Comparison of ENCODE assay signal across 28 cellular contexts in genomic region chr9:109471475-109471874, GRCh38.
"Had no signal": no experiment of that assay in that cellular context is flagged by ENCODE, and none has a peak within 500 bp of the region (broad histone marks: within the 10 kb centered on the region; RNA-seq: fewer than 3 reads in every experiment).

No MANE protein-coding gene starts in this region.

- H3K9me3 Mint-ChIP-seq: activated CD8-positive, alpha-beta T cell treated with anti-CD3 and anti-CD28 coated beads for 36 hours; activated naive CD4-positive, alpha-beta T cell treated with anti-CD3 and anti-CD28 coated beads, Interleukin-2, amount 50 U/mL, for 24 hours; activated naive CD8-positive, alpha-beta T cell treated with anti-CD3 and anti-CD28 coated beads, Interleukin-2, amount 50 U/mL, for 24 hours; activated T-helper 2 cell treated with anti-CD3 and anti-CD28 coated beads, Interferon-gamma antibody, Interleukin-2, Interleukin-4, amounts not matched to agents 10 μg/mL and 5 μg/mL and 100 μg/mL, durations not matched to agents 14 hours and 24 hours and 36 hours; nephron; stimulated activated effector memory CD8-positive, alpha-beta T cell treated with anti-CD3 and anti-CD28 coated beads, Interleukin-12 subunit alpha, Interleukin-12 subunit beta, amount 100 ng/mL, for 72 hours; stimulated activated naive CD8-positive, alpha-beta T cell treated with anti-CD3 and anti-CD28 coated beads, Interleukin-15, amount 100 ng/mL, for 72 hours; WTC11 had no signal

- ATAC-seq: activated CD8-positive, alpha-beta T cell treated with anti-CD3 and anti-CD28 coated beads for 36 hours; activated naive CD8-positive, alpha-beta T cell treated with anti-CD3 and anti-CD28 coated beads, Interleukin-2, amount 50 U/mL, for 24 hours; left lobe of liver; sciatic nerve; stimulated activated effector memory CD8-positive, alpha-beta T cell treated with anti-CD3 and anti-CD28 coated beads, Interleukin-12 subunit alpha, Interleukin-12 subunit beta, amount 100 ng/mL, for 72 hours; stimulated activated naive CD8-positive, alpha-beta T cell treated with anti-CD3 and anti-CD28 coated beads, Interleukin-15, amount 100 ng/mL, for 72 hours; upper lobe of right lung; WTC11 had no signal

- H3K4me1 Mint-ChIP-seq: activated naive CD4-positive, alpha-beta T cell treated with anti-CD3 and anti-CD28 coated beads, Interleukin-2, amount 50 U/mL, for 24 hours; stimulated activated effector memory CD8-positive, alpha-beta T cell treated with anti-CD3 and anti-CD28 coated beads, Interleukin-12 subunit alpha, Interleukin-12 subunit beta, amount 100 ng/mL, for 72 hours had no signal

- H3K27ac ChIP-seq: upper lobe of right lung had no signal

- H3K36me3 Mint-ChIP-seq: activated naive CD4-positive, alpha-beta T cell treated with anti-CD3 and anti-CD28 coated beads, Interleukin-2, amount 50 U/mL, for 24 hours; stimulated activated effector memory CD8-positive, alpha-beta T cell treated with anti-CD3 and anti-CD28 coated beads, Interleukin-12 subunit alpha, Interleukin-12 subunit beta, amount 100 ng/mL, for 72 hours; WTC11 had no signal

- H3K9me3 ChIP-seq: thyroid gland, upper lobe of right lung had no signal

- H3K27me3 ChIP-seq: dorsolateral prefrontal cortex, thyroid gland had no signal

- DNase-seq: activated CD4-positive, alpha-beta T cell treated with anti-CD3 and anti-CD28 coated beads for 1 hour; activated CD4-positive, alpha-beta T cell treated with anti-CD3 and anti-CD28 coated beads, Interleukin-2, amount 50 U/mL, for 1 hour; activated CD8-positive, alpha-beta T cell treated with anti-CD3 and anti-CD28 coated beads for 36 hours; activated naive CD8-positive, alpha-beta T cell treated with anti-CD3 and anti-CD28 coated beads, Interleukin-2, amount 50 U/mL, for 24 hours; activated T-cell treated with anti-CD3 and anti-CD28 coated beads, Interleukin-2, amount 50 U/mL, for 48 hours; amygdala; dorsolateral prefrontal cortex; effector memory CD4-positive, alpha-beta T cell; erythroblast; head of caudate nucleus; kidney glomerular epithelial cell; posterior cingulate gyrus; small intestine; stimulated activated CD4-positive, alpha-beta T cell treated with anti-CD3 and anti-CD28 coated beads, Interleukin-4, amount 100 ng/mL, for 24 hours; stimulated activated naive CD8-positive, alpha-beta T cell treated with anti-CD3 and anti-CD28 coated beads, Interleukin-15, amount 100 ng/mL, for 72 hours; substantia nigra; T-helper 2 cell; thyroid gland; upper lobe of right lung had no signal

- H3K27ac Mint-ChIP-seq: activated CD8-positive, alpha-beta T cell treated with anti-CD3 and anti-CD28 coated beads for 36 hours; activated naive CD4-positive, alpha-beta T cell treated with anti-CD3 and anti-CD28 coated beads, Interleukin-2, amount 50 U/mL, for 24 hours; activated naive CD8-positive, alpha-beta T cell treated with anti-CD3 and anti-CD28 coated beads, Interleukin-2, amount 50 U/mL, for 24 hours; activated T-helper 2 cell treated with anti-CD3 and anti-CD28 coated beads, Interferon-gamma antibody, Interleukin-2, Interleukin-4, amounts not matched to agents 10 μg/mL and 5 μg/mL and 100 μg/mL, durations not matched to agents 14 hours and 24 hours and 36 hours; stimulated activated effector memory CD8-positive, alpha-beta T cell treated with anti-CD3 and anti-CD28 coated beads, Interleukin-12 subunit alpha, Interleukin-12 subunit beta, amount 100 ng/mL, for 72 hours; stimulated activated naive CD8-positive, alpha-beta T cell treated with anti-CD3 and anti-CD28 coated beads, Interleukin-15, amount 100 ng/mL, for 72 hours; WTC11 had no signal

- H3K36me3 ChIP-seq: thyroid gland, upper lobe of right lung had no signal

- H3K4me3 ChIP-seq: coronary artery, dorsolateral prefrontal cortex, lung, thyroid gland, upper lobe of right lung had no signal

- H3K4me3 Mint-ChIP-seq: activated CD8-positive, alpha-beta T cell treated with anti-CD3 and anti-CD28 coated beads for 36 hours; activated naive CD4-positive, alpha-beta T cell treated with anti-CD3 and anti-CD28 coated beads, Interleukin-2, amount 50 U/mL, for 24 hours; activated naive CD8-positive, alpha-beta T cell treated with anti-CD3 and anti-CD28 coated beads, Interleukin-2, amount 50 U/mL, for 24 hours; nephron; stimulated activated effector memory CD8-positive, alpha-beta T cell treated with anti-CD3 and anti-CD28 coated beads, Interleukin-12 subunit alpha, Interleukin-12 subunit beta, amount 100 ng/mL, for 72 hours; stimulated activated naive CD8-positive, alpha-beta T cell treated with anti-CD3 and anti-CD28 coated beads, Interleukin-15, amount 100 ng/mL, for 72 hours; WTC11 had no signal
